In genomic region chr12:43378448-43378847, GRCh38 we compare ENCODE assay signal across 27 cellular contexts.
"Had no signal": no experiment of that assay in that cellular context is flagged by ENCODE, and none has a peak within 500 bp of the region (broad histone marks: within the 10 kb centered on the region; RNA-seq: fewer than 3 reads in every experiment).

No MANE protein-coding gene starts in this region.

- H3K36me3 ChIP-seq: stomach, suprapubic skin, thoracic aorta, thyroid gland, tibial artery, tibial nerve, transverse colon, upper lobe of left lung, upper lobe of right lung, uterus, vagina had no signal

- H3K27me3 ChIP-seq: stomach, suprapubic skin, testis, thyroid gland, tibial artery, tibial nerve, transverse colon, upper lobe of left lung, upper lobe of right lung, uterus, vagina had no signal

- H3K9me3 ChIP-seq: suprapubic skin, testis, thoracic aorta, thyroid gland, transverse colon, vagina had no signal

- ATAC-seq: stimulated activated effector memory CD8-positive, alpha-beta T cell treated with anti-CD3 and anti-CD28 coated beads, Interleukin-12 subunit alpha, Interleukin-12 subunit beta, amount 100 ng/mL, for 72 hours; stimulated activated memory B cell treated with anti-CD40 and anti-IgM and Interleukin-4, amounts not matched to agents 10 μg/mL and 1 μg/mL and 100 μg/mL, for 72 hours; stimulated activated naive B cell treated with anti-CD40 and anti-IgM and Interleukin-4, amounts not matched to agents 10 μg/mL and 1 μg/mL and 100 μg/mL, for 72 hours; stimulated activated naive CD8-positive, alpha-beta T cell treated with anti-CD3 and anti-CD28 coated beads, Interleukin-15, amount 100 ng/mL, for 72 hours; stimulated activated naive CD8-positive, alpha-beta T cell treated with anti-CD3 and anti-CD28 coated beads, Interleukin-15, Interleukin-2, amounts not matched to agents 100 U/mL and 50 U/mL, for 24 hours; upper lobe of right lung had no signal

- H3K4me3 ChIP-seq: stomach, suprapubic skin, testis, thoracic aorta, thyroid gland, tibial artery, tibial nerve, transverse colon, upper lobe of left lung, upper lobe of right lung, uterus, vagina had no signal

- H3K27ac ChIP-seq: stomach, suprapubic skin, testis, thoracic aorta, thyroid gland, tibial artery, tibial nerve, transverse colon, upper lobe of left lung, upper lobe of right lung, uterus, vagina had no signal

- H3K4me1 ChIP-seq: stomach, suprapubic skin, testis, thyroid gland, tibial artery, tibial nerve, transverse colon, upper lobe of left lung, upper lobe of right lung, uterus, vagina had no signal

- DNase-seq: stimulated activated CD4-positive, alpha-beta T cell treated with anti-CD3 and anti-CD28 coated beads, Interleukin-2, amount 100 ng/mL, for 48 hours; stimulated activated CD4-positive, alpha-beta T cell treated with anti-CD3 and anti-CD28 coated beads, Interleukin-4, amount 100 ng/mL, for 1 hour; stimulated activated CD4-positive, alpha-beta T cell treated with anti-CD3 and anti-CD28 coated beads, Interleukin-4, amount 100 ng/mL, for 24 hours; stimulated activated CD4-positive, alpha-beta T cell treated with anti-CD3 and anti-CD28 coated beads, Interleukin-4, amount 100 ng/mL, for 4 hours; stimulated activated CD8-positive, alpha-beta memory T cell treated with anti-CD3 and anti-CD28 coated beads, Interleukin-4, amount 100 ng/mL, for 48 hours; stimulated activated naive B cell treated with anti-CD40 and anti-IgM and Interleukin-4, amounts not matched to agents 10 μg/mL and 1 μg/mL and 100 μg/mL, for 72 hours; stimulated activated naive CD4-positive, alpha-beta T cell; stimulated activated naive CD4-positive, alpha-beta T cell treated with Interleukin-2 at 50 U/mL for 16 hours; stimulated activated naive CD8-positive, alpha-beta T cell treated with anti-CD3 and anti-CD28 coated beads, Interleukin-15, amount 100 ng/mL, for 72 hours; stimulated activated naive CD8-positive, alpha-beta T cell treated with anti-CD3 and anti-CD28 coated beads, Interleukin-15, Interleukin-2, amounts not matched to agents 100 U/mL and 50 U/mL, for 24 hours; stomach; substantia nigra; testis; thyroid gland; tibial artery; transverse colon; trophoblast cell; upper lobe of left lung; upper lobe of right lung; uterus had no signal

- FAIRE-seq: urothelium cell line had no signal
